Comparison of ENCODE assay signal across 10 cellular contexts in the genomic region with DNA sequence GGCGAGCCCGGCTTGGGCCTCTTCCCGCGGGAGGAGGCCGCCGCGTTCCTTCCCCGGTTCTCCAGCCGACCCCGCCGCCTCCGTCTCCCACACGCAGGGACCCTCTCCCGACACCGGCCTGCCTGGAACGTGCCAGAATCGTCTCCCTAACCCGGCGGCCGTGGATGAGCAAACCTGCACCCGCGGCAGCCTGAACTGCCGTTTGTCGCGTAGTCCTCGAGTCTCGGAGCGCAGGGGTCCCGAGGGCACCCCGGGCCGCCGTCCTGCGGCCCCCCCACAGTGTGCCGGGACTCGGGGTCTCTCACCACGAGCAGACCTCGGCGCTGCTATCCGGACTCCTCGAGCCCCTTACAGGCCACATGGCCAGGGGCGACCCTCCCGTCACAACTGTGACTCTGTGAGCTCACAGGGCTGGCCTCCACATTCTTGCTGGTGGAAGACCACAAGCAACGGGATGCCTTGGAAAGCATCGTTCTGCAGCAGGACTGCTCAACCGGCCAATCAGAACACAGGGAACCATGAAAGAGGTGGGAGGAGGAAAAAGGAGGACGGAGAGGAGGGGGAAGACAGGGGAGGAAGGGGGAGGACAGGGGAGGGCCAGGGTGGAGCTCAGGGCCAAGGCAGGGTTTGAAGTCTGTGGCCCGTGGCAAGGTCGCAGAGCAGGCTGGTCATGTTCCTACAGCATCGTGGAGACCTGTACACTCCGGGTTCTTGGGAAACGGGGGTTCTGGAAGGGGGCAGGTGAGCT.
DNase-seq lines count a peak whose midpoint lies in the region; ATAC-seq, FAIRE-seq and TF ChIP-seq lines count a peak whose summit lies in the region.
"Had no signal": no experiment of that assay in that cellular context is flagged by ENCODE, and none has a peak within 500 bp of the region (broad histone marks: within the 10 kb centered on the region; RNA-seq: fewer than 3 reads in every experiment).

No MANE protein-coding gene starts in this region.

- peaks cover 0 to 2% (median 2%) of the 10 kb centered on the region in 3 donors for H3K9me3 Mint-ChIP-seq in IgD-negative memory B cell

- H3K36me3 Mint-ChIP-seq in IgD-negative memory B cell: no peaks in the 10 kb centered on the region

- TF ChIP-seq POLR2A in esophagus muscularis mucosa (IDR thresholded peaks at IDR 0.05; ENCODE audit: low read depth): no peak

- peak overlapping the region; percentile 96 for H3K4me2 ChIP-seq in BLaER1

- WGBS in esophagus muscularis mucosa: 43% methylated on average over 26 of the region's 51 CpGs
- 48 to 58% methylated on average over 50 to 51 of the region's 51 CpGs for WGBS in pancreas, 2 donors

- H3K4me1 Mint-ChIP-seq in IgD-negative memory B cell: peaks cover 0 to 4% (median 2%) of the 10 kb centered on the region in 3 donors

- CTCF ChIA-PET in GM10248 (lab: Yijun Ruan, JAX): no interaction called here

- no peak for TF ChIP-seq CTCF in esophagus muscularis mucosa (IDR thresholded peaks at IDR 0.05)
- TF ChIP-seq CTCF in pancreas (IDR thresholded peaks at IDR 0.05): no peak
- TF ChIP-seq CTCF in GM10248 (IDR thresholded peaks at IDR 0.05; ENCODE audit: control extremely low read depth, extremely low read depth, low read depth, missing control alignments): no peak

- H3K9ac ChIP-seq in BLaER1: peak overlapping the region; percentile 74

- peaks cover 2% of the 10 kb centered on the region for H3K27me3 Mint-ChIP-seq in IgD-negative memory B cell

- POLR2A ChIA-PET in GM10248 (lab: Yijun Ruan, JAX): no interaction called here

- FAIRE-seq in pancreas (lab: Jason Lieb, UNC): no peak

- H3K4me3 ChIP-seq in BLaER1 (peak overlapping the region; percentile 65), esophagus muscularis mucosa (peak overlapping the region; percentile 51 to 59 (median 55)), pancreas (peak overlapping the region in 3 of 4 donors; percentile 15 to 45 (median 31))

- H3K27ac Mint-ChIP-seq in IgD-negative memory B cell: peak overlapping the region in 1 of 3 donors; percentile 58

- H3K36me3 ChIP-seq in BLaER1 (no peaks in the 10 kb centered on the region), esophagus muscularis mucosa (no peaks in the 10 kb centered on the region), pancreas (no peaks in the 10 kb centered on the region)

- H3K4me3 Mint-ChIP-seq in IgD-negative memory B cell: peak overlapping the region in 3 of 4 donors; percentile 25 to 79 (median 45)

- H3K27ac ChIP-seq in BLaER1 (peak overlapping the region; percentile 78), esophagus muscularis mucosa (replicated peaks in 1 of 4) (no peak overlapping the region), pancreas (no peak overlapping the region)

- no peaks in the 10 kb centered on the region for H3K9me3 ChIP-seq in BLaER1
- no peaks in the 10 kb centered on the region for H3K9me3 ChIP-seq in esophagus muscularis mucosa
- H3K9me3 ChIP-seq in pancreas: no peaks in the 10 kb centered on the region

- H3K4me1 ChIP-seq in BLaER1 (peaks cover 79% of the 10 kb centered on the region), esophagus muscularis mucosa (peaks cover 3 to 21% (median 12%) of the 10 kb centered on the region in 4 donors), pancreas (no peaks in the 10 kb centered on the region)

- H3K27me3 ChIP-seq in BLaER1 (no peaks in the 10 kb centered on the region), esophagus muscularis mucosa (peaks cover 0 to 13% (median 0%) of the 10 kb centered on the region in 4 donors), pancreas (no peaks in the 10 kb centered on the region)

- no peaks in the 10 kb centered on the region for H4K20me1 ChIP-seq in BLaER1

- intact Hi-C loops in esophagus muscularis mucosa (cut with DNase I): no loop called here
- intact Hi-C loops in pancreas (cut with DNase I): no loop called here

- peak in 1 of 4 donors; percentile 42 for ATAC-seq in pancreas
- no peak for ATAC-seq in GM21515 (IDR thresholded peaks at IDR 0.05; ENCODE audit: unreplicated experiment)
- ATAC-seq in HG03469 (IDR thresholded peaks at IDR 0.05; ENCODE audit: unreplicated experiment): no peak
- ATAC-seq in HG02970 (IDR thresholded peaks at IDR 0.05; ENCODE audit: low FRiP score, unreplicated experiment): no peak

- no peak for TF ChIP-seq EP300 in esophagus muscularis mucosa (IDR thresholded peaks at IDR 0.05)

- DNase-seq in esophagus muscularis mucosa (ENCODE audit: extremely low spot score) (no peak), pancreas (peak in 1 of 6 donors; percentile 75), GM10248 (ENCODE audit: extremely low spot score) (no peak)
- DNase-seq: amygdala, Karpas-422 had no signal
